Comparison of ENCODE assay signal across 22 cellular contexts in the genomic region with DNA sequence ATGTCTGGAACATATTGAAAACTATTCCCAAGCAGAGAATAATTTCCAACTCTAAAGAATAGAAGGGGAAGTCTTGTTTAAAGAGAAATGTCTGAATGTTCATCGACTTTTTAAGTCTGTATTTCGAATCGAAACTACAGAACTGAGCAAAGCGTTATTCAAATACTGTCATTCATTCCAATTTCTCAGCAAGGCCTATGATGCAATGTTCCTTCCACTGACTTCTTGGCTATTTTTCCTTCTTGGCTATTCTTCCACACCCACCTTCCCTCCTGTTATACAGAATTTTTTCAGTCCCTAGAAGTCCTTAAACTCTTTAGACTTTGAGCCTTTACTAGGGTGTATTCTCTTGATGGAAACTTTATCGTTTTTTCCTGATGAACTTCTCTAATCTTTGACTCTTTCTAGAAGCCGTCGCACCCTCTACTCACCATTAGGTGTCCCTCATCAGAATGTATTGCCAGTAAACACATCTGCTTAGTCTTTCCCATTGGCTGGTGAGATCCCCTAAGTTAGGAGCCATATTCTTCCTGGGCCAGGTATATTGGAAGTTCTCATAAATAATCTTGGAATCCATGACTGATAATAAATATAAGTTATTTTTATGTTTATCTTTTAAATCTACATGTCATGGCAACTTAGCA.
DNase-seq lines count a peak whose midpoint lies in the region; ATAC-seq, FAIRE-seq and TF ChIP-seq lines count a peak whose summit lies in the region.
"Had no signal": no experiment of that assay in that cellular context is flagged by ENCODE, and none has a peak within 500 bp of the region (broad histone marks: within the 10 kb centered on the region; RNA-seq: fewer than 3 reads in every experiment).

No MANE protein-coding gene starts in this region.

- H4K20me1 ChIP-seq in K562 (replicated peaks; ENCODE audit: control insufficient read depth, insufficient read depth, low read length) (no peaks in the 10 kb centered on the region), smooth muscle cell (ENCODE audit: low read depth) (no peaks in the 10 kb centered on the region)

- DNase-seq in K562 (ENCODE audit: extremely low read depth in 1 of 4, low spot score in 3 of 4) = peak in 2 of 4 experiments; percentile 38 to 56
- DNase-seq in iPS-NIHi7 (ENCODE audit: extremely low spot score) = peak; percentile 25
- DNase-seq in smooth muscle cell (lab: John Stamatoyannopoulos, UW; ENCODE audit: unreplicated experiment) = no peak
- DNase-seq in activated CD4-positive, alpha-beta T cell treated with anti-CD3 and anti-CD28 coated beads, Interleukin-2, amount 50 U/mL, for 48 hours = no peak
- no peak for DNase-seq in CD14-positive monocyte (ENCODE audit: low spot score)
- no peak for DNase-seq in glomerular visceral epithelial cell (ENCODE audit: extremely low spot score)
- DNase-seq: activated CD4-positive, alpha-beta memory T cell treated with anti-CD3 and anti-CD28 coated beads for 36 hours; activated naive CD8-positive, alpha-beta T cell treated with anti-CD3 and anti-CD28 coated beads for 36 hours; activated T-cell treated with anti-CD3 and anti-CD28 coated beads, Interleukin-2, amount 50 U/mL, for 72 hours; esophagus squamous epithelium; NCI-H1048; NCI-H2081 treated with DMSO at 0.1 percent for 48 hours; spleen; T-helper 1 cell; thyroid gland had no signal

- no peaks in the 10 kb centered on the region for H3K36me3 Mint-ChIP-seq in CD14-positive monocyte
- H3K36me3 Mint-ChIP-seq: activated naive CD8-positive, alpha-beta T cell treated with anti-CD3 and anti-CD28 coated beads for 36 hours had no signal

- in situ Hi-C loops in K562 (cut with MboI) = no loop called here

- H3K9me3 Mint-ChIP-seq in CD14-positive monocyte = no peaks in the 10 kb centered on the region
- H3K9me3 Mint-ChIP-seq: activated CD4-positive, alpha-beta memory T cell treated with anti-CD3 and anti-CD28 coated beads for 36 hours; activated naive CD8-positive, alpha-beta T cell treated with anti-CD3 and anti-CD28 coated beads for 36 hours; activated T-cell treated with anti-CD3 and anti-CD28 coated beads, Interleukin-2, amount 50 U/mL, for 72 hours; mesothelial cell of epicardium had no signal

- no peak overlapping the region for H3K4me2 ChIP-seq in K562 (ENCODE audit: insufficient read depth, low read length)
- no peak overlapping the region for H3K4me2 ChIP-seq in smooth muscle cell

- H3K4me3 ChIP-seq in HUES64 (ENCODE audit: low read length) (no peak overlapping the region), K562 (no peak overlapping the region), smooth muscle cell (no peak overlapping the region)
- H3K4me3 ChIP-seq: esophagus squamous epithelium, GM12878, spleen, thyroid gland had no signal

- no peak overlapping the region for H3K9ac ChIP-seq in HUES64 (ENCODE audit: low read depth, low read length)
- H3K9ac ChIP-seq in K562 (ENCODE audit: insufficient read depth in 1 of 2, low read depth in 2 of 2, low read length in 2 of 2) = no peak overlapping the region
- no peak overlapping the region for H3K9ac ChIP-seq in smooth muscle cell (ENCODE audit: low read depth)

- H3K27ac ChIP-seq in HUES64 (ENCODE audit: low read depth, low read length) = peak overlapping the region; percentile 90; the same call in 1 of the 2 replicates
- no peak overlapping the region for H3K27ac ChIP-seq in K562 (ENCODE audit: extremely low read depth, low read depth, low read length)
- H3K27ac ChIP-seq in smooth muscle cell (ENCODE audit: low read depth) = peak overlapping the region; percentile 91
- H3K27ac ChIP-seq: spleen, thyroid gland had no signal

- TF ChIP-seq CTCF in K562 (IDR thresholded peaks at IDR 0.05 in 2 of 3, conservative IDR thresholded peaks at IDR 0.05 in 1 of 3; ENCODE audit: insufficient read depth in 2 of 3, low read depth in 1 of 3, low read length in 3 of 3) = peak; percentile 11 to 35 (median 29); a peak in 3 of 6 replicates
- no peak for TF ChIP-seq CTCF in smooth muscle cell (IDR thresholded peaks at IDR 0.05; ENCODE audit: borderline replicate concordance, insufficient read depth, poor library complexity, severe bottlenecking)
- TF ChIP-seq CTCF in CD14-positive monocyte (IDR thresholded peaks at IDR 0.05) = no peak

- H2AFZ ChIP-seq in K562 (ENCODE audit: low read depth, low read length) (peak overlapping the region; percentile 93), smooth muscle cell (ENCODE audit: low read depth) (no peak overlapping the region)

- FAIRE-seq in K562 (lab: Jason Lieb, UNC) = no peak
- FAIRE-seq: bronchial epithelial cell, G401.6, GM12878 had no signal

- H3K4me1 Mint-ChIP-seq in CD14-positive monocyte = no peaks in the 10 kb centered on the region
- H3K4me1 Mint-ChIP-seq: activated naive CD8-positive, alpha-beta T cell treated with anti-CD3 and anti-CD28 coated beads for 36 hours; B cell had no signal

- H3K79me2 ChIP-seq in K562 (ENCODE audit: control insufficient read depth, insufficient read depth, low read length) (no peaks in the 10 kb centered on the region), smooth muscle cell (ENCODE audit: low read depth) (no peaks in the 10 kb centered on the region)

- WGBS in HUES64 = 95% methylated on average over 7 of the region's 7 CpGs
- WGBS in K562 (ENCODE audit: insufficient coverage, low coverage, missing lambda C conversion rate) = 66% methylated on average over 7 of the region's 7 CpGs
- WGBS in smooth muscle cell (ENCODE audit: low lambda C conversion rate) = 94% methylated on average over 7 of the region's 7 CpGs

- no peak for TF ChIP-seq EP300 in K562 (IDR thresholded peaks at IDR 0.05; ENCODE audit: low read length)

- CTCF ChIA-PET in K562 (lab: Yijun Ruan, JAX; ENCODE audit: low intra/inter-chr PET ratio) = no interaction called here

- POLR2A ChIA-PET in K562 (lab: Yijun Ruan, JAX) = interaction anchor here (3.0 kb wide), 1 partner anchor 12 kb away, joined by 16 read pairs; no protein-coding TSS in a partner anchor

- no peaks in the 10 kb centered on the region for H3K9me3 ChIP-seq in HUES64 (ENCODE audit: insufficient read depth, low read depth, low read length)
- no peaks in the 10 kb centered on the region for H3K9me3 ChIP-seq in K562 (replicated peaks; ENCODE audit: control insufficient read depth, insufficient read depth, low read depth, low read length)
- H3K9me3 ChIP-seq in smooth muscle cell (replicated peaks; ENCODE audit: low read depth) = no peaks in the 10 kb centered on the region
- H3K9me3 ChIP-seq: esophagus squamous epithelium, spleen, thyroid gland had no signal

- H3K4me3 Mint-ChIP-seq in CD14-positive monocyte = no peak overlapping the region
- H3K4me3 Mint-ChIP-seq: activated CD4-positive, alpha-beta memory T cell treated with anti-CD3 and anti-CD28 coated beads for 36 hours; activated naive CD8-positive, alpha-beta T cell treated with anti-CD3 and anti-CD28 coated beads for 36 hours; activated T-cell treated with anti-CD3 and anti-CD28 coated beads, Interleukin-2, amount 50 U/mL, for 72 hours; B cell; mesothelial cell of epicardium had no signal

- H3F3A ChIP-seq in smooth muscle cell (ENCODE audit: low read depth) = peaks cover 13% of the 10 kb centered on the region

- peak; percentile 48 for ATAC-seq in K562
- no peak for ATAC-seq in GM18858 (IDR thresholded peaks at IDR 0.05; ENCODE audit: unreplicated experiment)
- ATAC-seq: activated T-cell treated with anti-CD3 and anti-CD28 coated beads, Interleukin-2, amount 50 U/mL, for 72 hours had no signal

- intact Hi-C loops in K562 (cut with micrococcal nuclease) (no loop called here), CD14-positive monocyte (cut with micrococcal nuclease) (no loop called here)

- H3K27ac Mint-ChIP-seq in CD14-positive monocyte = no peak overlapping the region
- H3K27ac Mint-ChIP-seq: activated CD4-positive, alpha-beta memory T cell treated with anti-CD3 and anti-CD28 coated beads for 36 hours; activated naive CD8-positive, alpha-beta T cell treated with anti-CD3 and anti-CD28 coated beads for 36 hours; activated T-cell treated with anti-CD3 and anti-CD28 coated beads, Interleukin-2, amount 50 U/mL, for 72 hours; B cell had no signal

- peaks cover 39% of the 10 kb centered on the region for H3K4me1 ChIP-seq in HUES64 (ENCODE audit: insufficient read depth, low read length)
- H3K4me1 ChIP-seq in K562 (replicated peaks in 1 of 2; ENCODE audit: control insufficient read depth in 2 of 2, insufficient read depth in 2 of 2, low read length in 2 of 2) = peaks cover 2 to 24% of the 10 kb centered on the region in 2 experiments; a peak in 3 of 5 replicates
- peaks cover 18% of the 10 kb centered on the region for H3K4me1 ChIP-seq in smooth muscle cell (ENCODE audit: low read depth)
- H3K4me1 ChIP-seq: spleen had no signal

- H3K36me3 ChIP-seq in HUES64 (ENCODE audit: insufficient read depth, low read length) = no peaks in the 10 kb centered on the region
- no peaks in the 10 kb centered on the region for H3K36me3 ChIP-seq in K562 (ENCODE audit: control insufficient read depth, insufficient read depth, low read length)
- no peaks in the 10 kb centered on the region for H3K36me3 ChIP-seq in smooth muscle cell (ENCODE audit: low read depth)
- H3K36me3 ChIP-seq: esophagus squamous epithelium, thyroid gland had no signal

- TF ChIP-seq RAD21 in K562 (CRISPR knock-in tag; conservative IDR thresholded peaks at IDR 0.05 in 1 of 2, IDR thresholded peaks at IDR 0.05 in 1 of 2) = no peak; a peak in 1 of 4 replicates

- H3K27me3 Mint-ChIP-seq in CD14-positive monocyte (ENCODE audit: low read depth in 3 of 3) = no peaks in the 10 kb centered on the region
- H3K27me3 Mint-ChIP-seq: activated CD4-positive, alpha-beta memory T cell treated with anti-CD3 and anti-CD28 coated beads for 36 hours; B cell had no signal

- no TSS peak for BruUV-seq in K562 (replicated peaks; lab: Mats Ljungman, UMichigan)

- H3K27me3 ChIP-seq in HUES64 (ENCODE audit: insufficient read depth, low read length) = no peaks in the 10 kb centered on the region
- no peaks in the 10 kb centered on the region for H3K27me3 ChIP-seq in K562 (ENCODE audit: control insufficient read depth in 2 of 2, insufficient read depth in 2 of 2, low read length in 2 of 2)
- H3K27me3 ChIP-seq in smooth muscle cell (ENCODE audit: low read depth) = no peaks in the 10 kb centered on the region
- H3K27me3 ChIP-seq: esophagus squamous epithelium, spleen, thyroid gland had no signal

- TF ChIP-seq POLR2A in K562 (conservative IDR thresholded peaks at IDR 0.05) = no peak

- H3K9me1 ChIP-seq in K562 (ENCODE audit: control insufficient read depth, insufficient read depth, low read length) = no peaks in the 10 kb centered on the region

TF ChIP-seq in K562, 482 proteins besides CTCF, POLR2A, EP300 and RAD21 (continues in another document):
- TF ChIP-seq NR4A1 (CRISPR knock-in tag; IDR thresholded peaks at IDR 0.05) (no peak), NR4A1 (tag; IDR thresholded peaks at IDR 0.05) (0 out of 2 replicates have a peak, but pooled peaks have one; percentile 29), PCBP1 (IDR thresholded peaks at IDR 0.05; ENCODE audit: low read depth, low read length, poor library complexity, severe bottlenecking) (no peak), EHMT2 (IDR thresholded peaks at IDR 0.05) (peak; percentile 31; the same call in 1 of the 2 replicates)

Comparison
In these comparisons a context has a peak if more than half of its experiments do, and no peak if none do; other contexts are left out.
1. CTCF ChIP-seq: peak in K562 (3 of 3); none in smooth muscle cell (single experiment) and CD14-positive monocyte (single experiment).